ENCODE assay signal across 1 cellular context in genomic region chr17:4789701-4789950, GRCh38.
TF ChIP-seq lines count a peak whose summit lies in the region.

No MANE protein-coding gene starts in this region.

TF ChIP-seq in IMR-90, 13 proteins besides CTCF, POLR2A, EP300 and RAD21 (continued from another document):
- TF ChIP-seq ELK1 (IDR thresholded peaks at IDR 0.05; ENCODE audit: borderline replicate concordance, low read depth, low read length), result no peak
- TF ChIP-seq MAZ (IDR thresholded peaks at IDR 0.05; ENCODE audit: borderline replicate concordance, low read depth, low read length), result no peak
- TF ChIP-seq SMC3 (IDR thresholded peaks at IDR 0.05; ENCODE audit: low read depth, low read length), result no peak
- TF ChIP-seq USF2 (IDR thresholded peaks at IDR 0.05; ENCODE audit: low read depth, low read length), result no peak
- TF ChIP-seq NFE2L2 (IDR thresholded peaks at IDR 0.05; ENCODE audit: low read depth, low read length), result no peak
- TF ChIP-seq MAFK (IDR thresholded peaks at IDR 0.05; ENCODE audit: low read depth, low read length), result no peak
- TF ChIP-seq FOS (IDR thresholded peaks at IDR 0.05; ENCODE audit: low read depth, low read length), result no peak
- no peak for TF ChIP-seq RFX5 (IDR thresholded peaks at IDR 0.05; ENCODE audit: low read depth, low read length)
